Comparison of ENCODE assay signal across 24 cellular contexts in the genomic region with DNA sequence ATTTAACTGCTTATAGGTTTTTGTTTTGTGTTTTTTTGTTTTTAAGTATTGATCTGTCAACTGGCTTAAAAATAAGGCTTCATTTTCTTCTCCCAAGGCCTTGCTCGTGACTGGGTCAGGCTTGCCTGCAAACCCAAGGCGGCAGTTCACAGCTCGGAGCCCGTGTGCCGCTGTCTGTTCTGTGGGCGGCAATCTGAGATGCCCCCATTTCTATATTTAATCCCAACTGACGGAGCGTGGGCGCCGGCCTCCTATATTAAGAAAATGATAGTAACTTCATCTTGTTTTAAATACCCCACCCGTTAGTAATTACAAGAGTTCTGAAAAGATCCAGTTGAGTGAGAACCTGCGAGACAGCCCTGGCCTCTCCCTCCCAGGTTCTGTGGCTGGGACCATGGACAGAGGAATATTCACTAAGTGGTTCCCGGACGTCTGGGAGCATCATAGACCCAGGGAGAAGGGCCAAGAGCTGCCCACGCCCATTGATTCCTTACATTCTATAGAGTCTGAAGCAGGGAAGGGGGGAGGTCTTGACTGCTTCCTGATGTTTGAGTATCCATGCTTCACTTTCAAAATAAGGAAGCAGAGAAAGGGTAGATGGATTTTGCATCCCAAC. TPM values are rescaled to one million over a fixed set of nuclear protein-coding genes. Genes with fewer than 3 reads are reported as not detected.
DNase-seq lines count a peak whose midpoint lies in the region; ATAC-seq and TF ChIP-seq lines count a peak whose summit lies in the region.
"Had no signal": no experiment of that assay in that cellular context is flagged by ENCODE, and none has a peak within 500 bp of the region (broad histone marks: within the 10 kb centered on the region; RNA-seq: fewer than 3 reads in every experiment).

No MANE protein-coding gene starts in this region.

- in situ Hi-C loops in mammary epithelial cell (cut with MboI; ENCODE audit: low sequenced_read_pairs in 2 of 2), result no loop called here

- no peak overlapping the region; a peak in 1 of 22 replicates for H3K27ac ChIP-seq in BLaER1 treated with 17β-estradiol and CSF1 and Interleukin-3, amounts not matched to agents 10 nM and 100 nM
- peak overlapping the region; percentile 81 for H3K27ac ChIP-seq in mammary epithelial cell (ENCODE audit: insufficient read depth, low read depth, low read length)
- H3K27ac ChIP-seq in neural cell (ENCODE audit: low read length), result peak overlapping the region; percentile 57
- H3K27ac ChIP-seq: A549, HL-60, SJCRH30 had no signal

- peaks cover 0 to 22% (median 15%) of the 10 kb centered on the region in 10 experiments; a peak in 15 of 20 replicates for H3K4me1 ChIP-seq in BLaER1 treated with 17β-estradiol and CSF1 and Interleukin-3, amounts not matched to agents 10 nM and 100 nM
- H3K4me1 ChIP-seq in mammary epithelial cell (ENCODE audit: insufficient read depth, low read length), result peaks cover 33% of the 10 kb centered on the region
- H3K4me1 ChIP-seq: A549 had no signal

- H3K27me3 Mint-ChIP-seq in nephron progenitor cell (ENCODE audit: low read depth, poor library complexity), result peaks cover 3% of the 10 kb centered on the region
- H3K27me3 Mint-ChIP-seq in osteocyte (ENCODE audit: unreplicated experiment), result no peaks in the 10 kb centered on the region

- H3K9me3 ChIP-seq in BLaER1 treated with 17β-estradiol and CSF1 and Interleukin-3, amounts not matched to agents 10 nM and 100 nM (replicated peaks in 1 of 11), result peaks cover 22 to 28% (median 24%) of the 10 kb centered on the region in 11 experiments
- H3K9me3 ChIP-seq in mammary epithelial cell (replicated peaks; ENCODE audit: insufficient read depth, low read length) (no peaks in the 10 kb centered on the region), neural cell (ENCODE audit: low read length) (no peaks in the 10 kb centered on the region)
- H3K9me3 ChIP-seq: A549 had no signal

- H3K9me3 Mint-ChIP-seq in nephron progenitor cell (peaks cover 25% of the 10 kb centered on the region), osteocyte (ENCODE audit: unreplicated experiment) (no peaks in the 10 kb centered on the region)
- H3K9me3 Mint-ChIP-seq: CD8-positive, alpha-beta T cell had no signal

- no peak overlapping the region for H3K27ac Mint-ChIP-seq in nephron progenitor cell
- H3K27ac Mint-ChIP-seq in osteocyte (ENCODE audit: unreplicated experiment), result no peak overlapping the region
- H3K27ac Mint-ChIP-seq: CD8-positive, alpha-beta T cell had no signal

- dilution Hi-C loops in mammary epithelial cell (cut with HindIII; ENCODE audit: low sequenced_read_pairs), result no loop called here

- H4K20me1 ChIP-seq in BLaER1 treated with 17β-estradiol and CSF1 and Interleukin-3, amounts not matched to agents 10 nM and 100 nM, result no peaks in the 10 kb centered on the region; a peak in 3 of 22 replicates
- H4K20me1 ChIP-seq in mammary epithelial cell (ENCODE audit: insufficient read depth, low read length) (no peaks in the 10 kb centered on the region), neural cell (ENCODE audit: insufficient read depth) (no peaks in the 10 kb centered on the region)

- H3K27me3 ChIP-seq in BLaER1 treated with 17β-estradiol and CSF1 and Interleukin-3, amounts not matched to agents 10 nM and 100 nM, result no peaks in the 10 kb centered on the region
- H3K27me3 ChIP-seq in mammary epithelial cell (ENCODE audit: insufficient read depth, low read length), result no peaks in the 10 kb centered on the region
- H3K27me3 ChIP-seq in neural cell (ENCODE audit: insufficient read depth, low read depth, low read length), result no peaks in the 10 kb centered on the region
- H3K27me3 ChIP-seq: SJCRH30 had no signal

- H3K9ac ChIP-seq in BLaER1 treated with 17β-estradiol and CSF1 and Interleukin-3, amounts not matched to agents 10 nM and 100 nM, result peak overlapping the region in 1 of 11 experiments; percentile 47; a peak in 2 of 22 replicates
- H3K9ac ChIP-seq in mammary epithelial cell (ENCODE audit: insufficient read depth, low read length) (no peak overlapping the region), neural cell (ENCODE audit: low read length) (no peak overlapping the region)

- CTCF ChIA-PET in mammary epithelial cell (lab: Charles Lee; ENCODE audit: low non-redundant PET), result no interaction called here

- DNase-seq in mammary epithelial cell (no peak), nephron progenitor cell (no peak), globus pallidus (ENCODE audit: low spot score) (no peak), osteocyte (ENCODE audit: extremely low spot score, unreplicated experiment) (no peak)
- DNase-seq: Calu3; CD8-positive, alpha-beta T cell; DMS53; H7; NCI-H1105; NCI-H1694; NCI-H2081 treated with DMSO at 0.1 percent for 48 hours; NCI-H524; NCI-H82; SJCRH30; SW 1271 had no signal

- no peak overlapping the region for H3K4me3 ChIP-seq in BLaER1 treated with 17β-estradiol and CSF1 and Interleukin-3, amounts not matched to agents 10 nM and 100 nM
- H3K4me3 ChIP-seq in mammary epithelial cell (replicated peaks in 1 of 3; ENCODE audit: insufficient read depth in 1 of 3, low read depth in 2 of 3, low read length in 3 of 3), result no peak overlapping the region
- no peak overlapping the region for H3K4me3 ChIP-seq in neural cell (ENCODE audit: low read length)
- H3K4me3 ChIP-seq: A549, SJCRH30 had no signal

- no peak for ATAC-seq in GM21723 (IDR thresholded peaks at IDR 0.05; ENCODE audit: unreplicated experiment)
- ATAC-seq: CD8-positive, alpha-beta T cell had no signal

- H2AFZ ChIP-seq in mammary epithelial cell (ENCODE audit: low read depth, low read length) (no peak overlapping the region), neural cell (ENCODE audit: low read depth, low read length) (no peak overlapping the region)

- H3K79me2 ChIP-seq in mammary epithelial cell (ENCODE audit: insufficient read depth, low read length) (peaks cover 24% of the 10 kb centered on the region), neural cell (replicated peaks; ENCODE audit: insufficient read depth, low read length) (no peaks in the 10 kb centered on the region)

- H3K4me1 Mint-ChIP-seq in nephron progenitor cell, result no peaks in the 10 kb centered on the region
- H3K4me1 Mint-ChIP-seq in osteocyte (ENCODE audit: unreplicated experiment), result peaks cover 3% of the 10 kb centered on the region

- no peaks in the 10 kb centered on the region for H3K9me2 ChIP-seq in neural cell (ENCODE audit: insufficient read depth, low read length)

- no peak for TF ChIP-seq EP300 in Ishikawa (IDR thresholded peaks at IDR 0.05; ENCODE audit: borderline replicate concordance)
- no peak for TF ChIP-seq EP300 in neural cell (conservative IDR thresholded peaks at IDR 0.05; ENCODE audit: poor library complexity, severe bottlenecking)

- H3F3A ChIP-seq in neural cell (ENCODE audit: insufficient read depth, low read length, poor library complexity, severe bottlenecking), result no peaks in the 10 kb centered on the region

- 94% methylated on average over 14 of the region's 15 CpGs for WGBS in mammary epithelial cell (ENCODE audit: low coverage, missing lambda C conversion rate)

- no peak for TF ChIP-seq CTCF in mammary epithelial cell (conservative IDR thresholded peaks at IDR 0.05 in 1 of 2, IDR thresholded peaks at IDR 0.05 in 1 of 2; ENCODE audit: extremely low read depth in 1 of 2, insufficient read depth in 1 of 2, low read depth in 1 of 2, low read length in 2 of 2)
- TF ChIP-seq CTCF in neural cell (IDR thresholded peaks at IDR 0.05; ENCODE audit: poor library complexity, severe bottlenecking), result no peak
- TF ChIP-seq CTCF in nephron progenitor cell (IDR thresholded peaks at IDR 0.05), result no peak
- no peak for TF ChIP-seq CTCF in osteocyte (IDR thresholded peaks at IDR 0.05)

- no peak overlapping the region for H3K4me3 Mint-ChIP-seq in nephron progenitor cell
- H3K4me3 Mint-ChIP-seq in osteocyte (ENCODE audit: unreplicated experiment), result no peak overlapping the region
- H3K4me3 Mint-ChIP-seq: CD8-positive, alpha-beta T cell had no signal

- H3K36me3 ChIP-seq in BLaER1 treated with 17β-estradiol and CSF1 and Interleukin-3, amounts not matched to agents 10 nM and 100 nM, result peaks cover 0 to 56% (median 30%) of the 10 kb centered on the region in 11 experiments; a peak in 16 of 22 replicates
- H3K36me3 ChIP-seq in mammary epithelial cell (ENCODE audit: insufficient read depth, low read length), result peaks cover 1% of the 10 kb centered on the region
- H3K36me3 ChIP-seq in neural cell (ENCODE audit: insufficient read depth, low read length), result no peaks in the 10 kb centered on the region

- TF ChIP-seq RAD21 in Ishikawa (IDR thresholded peaks at IDR 0.05; ENCODE audit: low read depth) (no peak), neural cell (conservative IDR thresholded peaks at IDR 0.05) (no peak)

- peak overlapping the region in 8 of 11 experiments; percentile 22 to 72 (median 48); a peak in 15 of 22 replicates for H3K4me2 ChIP-seq in BLaER1 treated with 17β-estradiol and CSF1 and Interleukin-3, amounts not matched to agents 10 nM and 100 nM
- H3K4me2 ChIP-seq in mammary epithelial cell (ENCODE audit: insufficient read depth, low read depth, low read length) (no peak overlapping the region), neural cell (ENCODE audit: low read length) (no peak overlapping the region)
- H3K4me2 ChIP-seq: A549 had no signal

- H3K36me3 Mint-ChIP-seq in nephron progenitor cell (ENCODE audit: low read depth), result peaks cover 39% of the 10 kb centered on the region
- peaks cover 6% of the 10 kb centered on the region for H3K36me3 Mint-ChIP-seq in osteocyte (ENCODE audit: unreplicated experiment)
- H3K36me3 Mint-ChIP-seq: CD8-positive, alpha-beta T cell had no signal

- intact Hi-C loops in mammary epithelial cell (cut with micrococcal nuclease), result no loop called here

- no TSS peak for BruUV-seq in mammary epithelial cell (replicated peaks; lab: Mats Ljungman, UMichigan)

TF ChIP-seq in Ishikawa, 13 proteins besides CTCF, POLR2A, EP300 and RAD21 (continues in another document):
- TF ChIP-seq TEAD4 (IDR thresholded peaks at IDR 0.05), result no peak
- TF ChIP-seq CEBPB (IDR thresholded peaks at IDR 0.05), result no peak

RNA-seq across cellular contexts. Expression of a gene that starts 42.6 kb away (rescaled TPM):
- total RNA-seq in mammary epithelial cell (10 to 100 TPM; 10.7 to 17.4 TPM), osteocyte (4.2 and 4.4 TPM in 2 replicates)
- polyA plus RNA-seq in mammary epithelial cell (17.7 TPM), neural cell (26.9 and 34.6 TPM in 2 replicates)
- polyA minus RNA-seq in mammary epithelial cell (18.2 TPM), neural cell (42.4 and 45.5 TPM in 2 replicates)

RNA-seq across cellular contexts. Expression of a gene that starts 59.5 kb away (rescaled TPM):
- total RNA-seq in mammary epithelial cell (not detected), osteocyte (not detected in 2 replicates)
- polyA plus RNA-seq in mammary epithelial cell (not detected), neural cell (not detected in 2 replicates)
- polyA minus RNA-seq in mammary epithelial cell (not detected), neural cell (not detected in 2 replicates)
- total RNA-seq: Calu3; CD8-positive, alpha-beta T cell; HT1080; LHCN-M2; SJCRH30 had no signal
- polyA plus RNA-seq: A549, BJ had no signal

Comparison
In these comparisons a context has a peak if more than half of its experiments do, and no peak if none do; other contexts are left out.
1. H3K27ac ChIP-seq: peak in mammary epithelial cell (single experiment) and neural cell (single experiment); none in BLaER1 treated with 17β-estradiol and CSF1 and Interleukin-3, amounts not matched to agents 10 nM and 100 nM (0 of 11).
2. H3K4me2 ChIP-seq: peak in BLaER1 treated with 17β-estradiol and CSF1 and Interleukin-3, amounts not matched to agents 10 nM and 100 nM (8 of 11); none in mammary epithelial cell (single experiment) and neural cell (single experiment).